Comparison of ENCODE assay signal across 8 cellular contexts in the genomic region with DNA sequence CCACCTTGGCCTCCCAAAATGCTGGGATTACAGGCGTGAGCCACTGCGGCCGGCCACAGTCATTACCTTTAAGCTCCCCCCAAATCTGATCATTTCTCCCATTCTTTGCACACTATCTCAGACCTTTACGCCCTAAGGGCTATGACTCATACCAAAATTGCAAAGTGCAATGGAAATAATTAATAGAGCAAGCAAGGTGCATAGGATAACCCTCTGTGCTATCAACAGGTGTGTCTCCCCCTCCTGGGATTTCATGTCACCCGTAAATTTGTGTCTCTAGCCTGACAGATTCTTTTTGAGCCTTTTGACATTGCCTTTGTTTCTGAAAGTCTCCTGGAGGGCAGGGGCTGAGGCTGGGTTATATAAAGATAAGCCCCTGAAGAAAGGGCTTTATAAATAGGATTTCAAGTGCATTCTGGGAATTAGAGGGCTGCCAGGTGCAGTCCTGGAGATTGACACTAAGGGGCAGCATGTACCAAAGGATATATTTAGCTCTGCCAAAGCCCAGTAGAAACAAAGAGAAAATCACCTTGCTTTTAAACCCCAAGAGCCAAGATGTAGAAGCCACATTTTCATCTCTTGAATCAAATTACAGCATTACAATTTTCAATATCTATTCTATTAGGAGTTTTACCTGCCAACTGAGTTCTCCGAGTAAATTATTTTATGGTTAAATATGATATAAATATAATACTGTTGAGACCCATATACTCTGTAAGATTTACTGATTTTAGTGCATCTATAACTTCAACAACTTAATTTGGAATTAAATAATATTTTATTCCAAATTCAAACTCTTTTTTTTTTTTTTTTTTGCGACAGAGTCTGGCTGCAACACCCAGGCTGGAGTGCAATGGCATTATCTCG. TPM values are rescaled to one million over a fixed set of nuclear protein-coding genes. Genes with fewer than 3 reads are reported as not detected.
DNase-seq lines count a peak whose midpoint lies in the region; ATAC-seq, FAIRE-seq and TF ChIP-seq lines count a peak whose summit lies in the region.

No MANE protein-coding gene starts in this region.

- FAIRE-seq in TTC549 (lab: Jason Lieb, UNC) = peak; percentile 68

- DNase-seq in CD1c-positive myeloid dendritic cell (ENCODE audit: extremely low spot score) = peak; percentile 78
- DNase-seq in H7 = peak; percentile 68
- DNase-seq in NCI-H2081 treated with DMSO at 0.1 percent for 48 hours (lab: John Stamatoyannopoulos, UW) = peak; percentile 20
- peak; percentile 64 to 82 (median 70) for DNase-seq in body of pancreas
- peak; percentile 67 for DNase-seq in iris pigment epithelial cell (ENCODE audit: low read depth)
- peak; percentile 28 to 51 for DNase-seq in stimulated activated CD4-positive, alpha-beta T cell treated with anti-CD3 and anti-CD28 coated beads, Interleukin-15, amount 100 ng/mL, for 48 hours (ENCODE audit: low read depth in 2 of 2)
- DNase-seq in GOT3 (lab: John Stamatoyannopoulos, UW) = no peak

- H3K9me3 ChIP-seq in body of pancreas = no peaks in the 10 kb centered on the region

- H3K4me1 ChIP-seq in body of pancreas = peaks cover 1% of the 10 kb centered on the region

- peak overlapping the region in 3 of 4 donors; percentile 18 to 42 (median 34) for H3K27ac ChIP-seq in body of pancreas

- ATAC-seq in body of pancreas = peak; percentile 88

- H3K27me3 ChIP-seq in H7 (ENCODE audit: control insufficient read depth, insufficient read depth, low read length) (no peaks in the 10 kb centered on the region), body of pancreas (no peaks in the 10 kb centered on the region)

- TF ChIP-seq CTCF in body of pancreas (IDR thresholded peaks at IDR 0.05) = peak; percentile 54 to 87 (median 83)

- no peak for TF ChIP-seq POLR2A in body of pancreas (IDR thresholded peaks at IDR 0.05)

- no peaks in the 10 kb centered on the region for H3K36me3 ChIP-seq in H7 (replicated peaks; ENCODE audit: control insufficient read depth, insufficient read depth, low read length)
- no peaks in the 10 kb centered on the region for H3K36me3 ChIP-seq in body of pancreas (replicated peaks in 1 of 2; ENCODE audit: insufficient read depth in 1 of 2, low read depth in 2 of 2)

- no peak overlapping the region for H3K4me3 ChIP-seq in H7 (ENCODE audit: insufficient read depth, low read depth, low read length)
- no peak overlapping the region for H3K4me3 ChIP-seq in body of pancreas

- 47 to 53% methylated on average over 8 of the region's 8 CpGs for WGBS in body of pancreas, 2 donors

- intact Hi-C loops in body of pancreas (cut with DNase I) = no loop called here

RNA-seq across cellular contexts. Expression of a gene that starts 18.2 kb away (rescaled TPM):
- total RNA-seq in H7 (2014; rRNA removed; shearing (Covaris generic)) = 1.1 and 1.6 TPM in 2 replicates
- not detected for total RNA-seq in body of pancreas

RNA-seq across cellular contexts. Expression of a gene that starts 49.2 kb away (rescaled TPM):
- 40.7 and 56.0 TPM in 2 replicates for total RNA-seq in H7 (2014; rRNA removed; shearing (Covaris generic))
- total RNA-seq in body of pancreas = 10 to 100 TPM; 17.5 to 20.2 TPM
